12 cellular contexts compared by ENCODE assay signal in the genomic region with DNA sequence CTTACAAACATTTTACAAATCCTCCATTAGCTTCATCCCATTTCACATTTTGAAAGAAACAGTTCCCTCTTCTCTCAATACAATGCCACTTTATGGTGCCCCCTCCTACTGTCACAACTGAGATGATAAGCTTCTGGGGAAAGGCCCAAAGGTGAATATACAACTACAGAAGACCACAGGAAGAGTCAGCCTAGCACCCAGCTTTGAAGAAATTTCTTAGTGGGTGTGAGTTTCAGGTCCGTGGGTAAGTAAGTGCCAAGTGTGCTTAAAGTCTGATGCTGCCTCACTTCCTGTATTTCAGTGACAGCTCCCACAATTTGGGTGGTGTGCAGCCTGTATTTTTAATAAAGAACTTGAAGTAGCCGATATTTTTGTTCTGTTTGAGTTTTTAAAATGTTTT.
A peak's percentile ranks its signal among the peaks of the same experiment; 100 is the strongest.
DNase-seq lines count a peak whose midpoint lies in the region; ATAC-seq and TF ChIP-seq lines count a peak whose summit lies in the region.
"Had no signal": no experiment of that assay in that cellular context is flagged by ENCODE, and none has a peak within 500 bp of the region (broad histone marks: within the 10 kb centered on the region; RNA-seq: fewer than 3 reads in every experiment).

No MANE protein-coding gene starts in this region.

- no peaks in the 10 kb centered on the region for H3K9me3 ChIP-seq in neural progenitor cell (ENCODE audit: low read depth)

- no peak overlapping the region for H3K4me3 ChIP-seq in neural progenitor cell
- H3K4me3 ChIP-seq in coronary artery = no peak overlapping the region
- H3K4me3 ChIP-seq: lung, SK-N-MC had no signal

- H3K9ac ChIP-seq in neural progenitor cell = no peak overlapping the region

- no peaks in the 10 kb centered on the region for H4K20me1 ChIP-seq in neural progenitor cell (ENCODE audit: low read depth)

- H3K27me3 ChIP-seq in neural progenitor cell = no peaks in the 10 kb centered on the region

- no peak overlapping the region for H3K4me3 Mint-ChIP-seq in neural progenitor cell

- DNase-seq in neural progenitor cell (ENCODE audit: low spot score) = no peak
- DNase-seq in globus pallidus (ENCODE audit: low spot score) = no peak
- DNase-seq in NCI-H146 (lab: John Stamatoyannopoulos, UW) = no peak
- no peak for DNase-seq in coronary artery (ENCODE audit: low spot score)

- TF ChIP-seq CTCF in neural progenitor cell (IDR thresholded peaks at IDR 0.05) = no peak
- TF ChIP-seq CTCF in coronary artery (IDR thresholded peaks at IDR 0.05) = no peak

- ATAC-seq in GM18909 (IDR thresholded peaks at IDR 0.05; ENCODE audit: poor library complexity, unreplicated experiment) (peak; percentile 79), GM21825 (IDR thresholded peaks at IDR 0.05; ENCODE audit: unreplicated experiment) (peak; percentile 84), HG03521 (IDR thresholded peaks at IDR 0.05; ENCODE audit: unreplicated experiment) (peak; percentile 55), HG02884 (IDR thresholded peaks at IDR 0.05; ENCODE audit: unreplicated experiment) (no peak)

- H3K27me3 Mint-ChIP-seq in neural progenitor cell (ENCODE audit: insufficient read depth, low read depth) = peaks cover 5% of the 10 kb centered on the region

- H3K36me3 ChIP-seq in neural progenitor cell = no peaks in the 10 kb centered on the region

- no peak overlapping the region for H2AFZ ChIP-seq in neural progenitor cell (replicated peaks)

- H3K79me2 ChIP-seq in neural progenitor cell (ENCODE audit: low read depth) = no peaks in the 10 kb centered on the region

- H3K4me2 ChIP-seq in neural progenitor cell = no peak overlapping the region

- peaks cover 5% of the 10 kb centered on the region for H3K4me1 ChIP-seq in neural progenitor cell

- H3F3A ChIP-seq in neural progenitor cell (ENCODE audit: low read depth) = no peaks in the 10 kb centered on the region

- H3K36me3 Mint-ChIP-seq in neural progenitor cell = no peaks in the 10 kb centered on the region

- H3K4me1 Mint-ChIP-seq in neural progenitor cell = peaks cover 44% of the 10 kb centered on the region

- peak overlapping the region; percentile 62 for H3K27ac Mint-ChIP-seq in neural progenitor cell
- H3K27ac Mint-ChIP-seq: activated T-helper 2 cell treated with anti-CD3 and anti-CD28 coated beads, Interferon-gamma antibody, Interleukin-2, Interleukin-4, amounts not matched to agents 10 μg/mL and 5 μg/mL and 100 μg/mL, durations not matched to agents 14 hours and 24 hours and 36 hours had no signal

- H3K9me3 Mint-ChIP-seq in neural progenitor cell = no peaks in the 10 kb centered on the region
- H3K9me3 Mint-ChIP-seq: activated T-helper 2 cell treated with anti-CD3 and anti-CD28 coated beads, Interferon-gamma antibody, Interleukin-2, Interleukin-4, amounts not matched to agents 10 μg/mL and 5 μg/mL and 100 μg/mL, durations not matched to agents 14 hours and 24 hours and 36 hours had no signal

- H3K27ac ChIP-seq in neural progenitor cell (no peak overlapping the region), coronary artery (peak overlapping the region in 1 of 2 donors; percentile 37)
- H3K27ac ChIP-seq: epithelial cell of prostate, SK-N-MC had no signal
